9 cellular contexts compared by ENCODE assay signal in genomic region chr11:128507936-128508335, GRCh38.
DNase-seq lines count a peak whose midpoint lies in the region; ATAC-seq, FAIRE-seq and TF ChIP-seq lines count a peak whose summit lies in the region.
"Had no signal": no experiment of that assay in that cellular context is flagged by ENCODE, and none has a peak within 500 bp of the region (broad histone marks: within the 10 kb centered on the region; RNA-seq: fewer than 3 reads in every experiment).

No MANE protein-coding gene starts in this region.

- no peaks in the 10 kb centered on the region for H3K27me3 Mint-ChIP-seq in activated B cell treated with CpG ODN at 0.5 μM for 24 hours

- no peak for TF ChIP-seq CTCF in activated B cell treated with CpG ODN at 0.5 μM for 24 hours (IDR thresholded peaks at IDR 0.05)

- peaks cover 69% of the 10 kb centered on the region for H3K36me3 Mint-ChIP-seq in activated B cell treated with CpG ODN at 0.5 μM for 24 hours (ENCODE audit: low read depth)

- H3K27ac Mint-ChIP-seq in activated B cell treated with CpG ODN at 0.5 μM for 24 hours = peak overlapping the region; percentile 77

- H3K9me3 ChIP-seq in skeletal muscle tissue (ENCODE audit: control insufficient read depth in 3 of 3, low read length in 3 of 3) = no peaks in the 10 kb centered on the region

- H3K4me3 ChIP-seq in skeletal muscle tissue (ENCODE audit: low read length in 3 of 3) = peak overlapping the region in 1 of 3 donors; percentile 69

- POLR2A ChIA-PET in activated B cell treated with CpG ODN at 0.5 μM for 24 hours (lab: Charles Lee) = interaction anchor here (0.7 to 8.4 kb wide), 9 partner anchors 9 to 218 kb away, joined by 3 to 111 read pairs (median 10); no protein-coding TSS in a partner anchor

- ATAC-seq in activated B cell treated with CpG ODN at 0.5 μM for 24 hours (ENCODE audit: low read depth) (no peak), Right ventricle myocardium superior (ENCODE audit: poor library complexity) (peak; percentile 26), GM18907 (IDR thresholded peaks at IDR 0.05; ENCODE audit: unreplicated experiment) (no peak)

- CTCF ChIA-PET in activated B cell treated with CpG ODN at 0.5 μM for 24 hours (lab: Charles Lee) = interaction anchor here (0.8 kb wide), 1 partner anchor 184 kb away, joined by 3 read pairs; no protein-coding TSS in a partner anchor

- H3K9me3 Mint-ChIP-seq in activated B cell treated with CpG ODN at 0.5 μM for 24 hours = no peaks in the 10 kb centered on the region
- H3K9me3 Mint-ChIP-seq: neural crest cell had no signal

- peak; percentile 78 for FAIRE-seq in GM19239 (lab: Jason Lieb, UNC)
- no peak for FAIRE-seq in GM12891 (lab: Jason Lieb, UNC)

- DNase-seq in GM19239 (ENCODE audit: insufficient read length, low spot score) = no peak
- no peak for DNase-seq in activated B cell treated with CpG ODN at 0.5 μM for 24 hours
- DNase-seq in Right ventricle myocardium superior = no peak
- DNase-seq in central memory CD4-positive, alpha-beta T cell = no peak
- no peak for DNase-seq in GM12891 (ENCODE audit: insufficient read length, low spot score)
- no peak for DNase-seq in NCI-H2196 (lab: John Stamatoyannopoulos, UW; ENCODE audit: unreplicated experiment)

- peaks cover 59 to 73% (median 61%) of the 10 kb centered on the region in 3 donors for H3K4me1 ChIP-seq in skeletal muscle tissue (ENCODE audit: control insufficient read depth in 3 of 3, insufficient read depth in 3 of 3, low read length in 3 of 3)

- intact Hi-C loops in activated B cell treated with CpG ODN at 0.5 μM for 24 hours (cut with micrococcal nuclease) (loop anchor here (1.0 kb wide), 2 partner anchors 11 to 218 kb away; no protein-coding TSS in a partner anchor), Right ventricle myocardium superior (cut with DNase I) (no loop called here)

- H3K9ac ChIP-seq in skeletal muscle tissue (ENCODE audit: low read depth in 1 of 3, low read length in 3 of 3) = peak overlapping the region; percentile 41 to 65 (median 52)

- H3K4me3 Mint-ChIP-seq in activated B cell treated with CpG ODN at 0.5 μM for 24 hours = peak overlapping the region; percentile 74
- H3K4me3 Mint-ChIP-seq: neural crest cell had no signal

- peaks cover 3% of the 10 kb centered on the region in 3 donors for H3K36me3 ChIP-seq in skeletal muscle tissue (ENCODE audit: control insufficient read depth in 3 of 3, insufficient read depth in 3 of 3, low read length in 3 of 3)

- peaks cover 100% of the 10 kb centered on the region for H3K4me1 Mint-ChIP-seq in activated B cell treated with CpG ODN at 0.5 μM for 24 hours

- H3K27me3 ChIP-seq in skeletal muscle tissue (ENCODE audit: control insufficient read depth in 3 of 3, insufficient read depth in 3 of 3, low read length in 3 of 3) = no peaks in the 10 kb centered on the region

- no peak for TF ChIP-seq POLR2A in GM12891 (IDR thresholded peaks at IDR 0.05; ENCODE audit: low read depth, low read length)

- H3K27ac ChIP-seq in skeletal muscle tissue (ENCODE audit: low read depth, low read length) = peak overlapping the region; percentile 79

TF ChIP-seq in GM12891, 5 proteins besides CTCF, POLR2A, EP300 and RAD21:
- no peak for TF ChIP-seq PAX5 (IDR thresholded peaks at IDR 0.05; ENCODE audit: insufficient read depth, low read length, severe bottlenecking)
- TF ChIP-seq POU2F2 (IDR thresholded peaks at IDR 0.05; ENCODE audit: low read depth, low read length) = no peak
- no peak for TF ChIP-seq TAF1 (IDR thresholded peaks at IDR 0.05; ENCODE audit: low read depth, low read length)
- TF ChIP-seq POLR2AphosphoS5 (IDR thresholded peaks at IDR 0.05; ENCODE audit: low read depth, low read length) = no peak
- no peak for TF ChIP-seq SPI1 (IDR thresholded peaks at IDR 0.05; ENCODE audit: low read depth, low read length)
